Comparison of ENCODE assay signal across 8 cellular contexts in genomic region chr11:61429691-61430582, GRCh38. TPM values are rescaled to one million over a fixed set of nuclear protein-coding genes. Genes with fewer than 3 reads are reported as not detected.
DNase-seq lines count a peak whose midpoint lies in the region; ATAC-seq and TF ChIP-seq lines count a peak whose summit lies in the region.

TSS of gene CPSF7 (minus strand) at chr11:61429975. CDS start at chr11:61429235, 740 bp downstream.
TSS of gene SDHAF2 (plus strand) at chr11:61430124. CDS start at chr11:61430147, 23 bp downstream.

- no peak for TF ChIP-seq CTCF in VCaP (conservative IDR thresholded peaks at IDR 0.05)

- H3K4me3 ChIP-seq in ACC112 (ENCODE audit: low read depth, low read length) = peak within 1 kb of the TSS; percentile 97
- peak within 1 kb of the TSS; percentile 86 for H3K4me3 ChIP-seq in iPS-18a (ENCODE audit: low read length)
- peak within 1 kb of the TSS; percentile 99 for H3K4me3 ChIP-seq in skeletal muscle satellite cell (ENCODE audit: low read length)

- in situ Hi-C loops in T47D (cut with HindIII; ENCODE audit: low pct_unique_long_range_greater_than_20kb, low sequenced_read_pairs) = no loop called here

- H3K27me3 ChIP-seq in ACC112 (ENCODE audit: insufficient read depth, low read length) (no peaks in the 10 kb centered on the region), iPS-18a (ENCODE audit: control insufficient read depth, insufficient read depth, low read length) (no peaks in the 10 kb centered on the region), skeletal muscle satellite cell (ENCODE audit: control insufficient read depth, insufficient read depth, low read length) (no peaks in the 10 kb centered on the region)

- H3K9me3 ChIP-seq in iPS-18a (ENCODE audit: control insufficient read depth, low read depth, low read length) = no peaks in the 10 kb centered on the region
- no peaks in the 10 kb centered on the region for H3K9me3 ChIP-seq in skeletal muscle satellite cell (replicated peaks; ENCODE audit: low read length)

- H3K4me1 ChIP-seq in ACC112 (ENCODE audit: control insufficient read depth, insufficient read depth, low read length, unreplicated experiment) (peaks cover 16% of the 10 kb centered on the region), iPS-18a (ENCODE audit: control insufficient read depth, low read depth, low read length) (no peaks in the 10 kb centered on the region), skeletal muscle satellite cell (ENCODE audit: control insufficient read depth, insufficient read depth, low read length) (peaks cover 10% of the 10 kb centered on the region)

- H3K36me3 ChIP-seq in ACC112 (ENCODE audit: insufficient read depth, low read length) = peaks cover 25% of the 10 kb centered on the region
- peaks cover 37% of the 10 kb centered on the region for H3K36me3 ChIP-seq in iPS-18a (ENCODE audit: control insufficient read depth, low read depth, low read length)
- H3K36me3 ChIP-seq in skeletal muscle satellite cell (ENCODE audit: insufficient read depth, low read length) = peaks cover 42% of the 10 kb centered on the region

- ATAC-seq in GM18870 (IDR thresholded peaks at IDR 0.05; ENCODE audit: unreplicated experiment) (peak; percentile 61), HG03108 (IDR thresholded peaks at IDR 0.05; ENCODE audit: unreplicated experiment) (peak; percentile 88)

- H2AFZ ChIP-seq in ACC112 (ENCODE audit: low read length, unreplicated experiment) = peak within 1 kb of the TSS; percentile 86

- DNase-seq in NCI-H2196 treated with DMSO at 0.1 percent for 48 hours (lab: John Stamatoyannopoulos, UW; ENCODE audit: unreplicated experiment) (peak; percentile 94), T47D (ENCODE audit: low read depth in 1 of 2, low spot score in 1 of 2) (peak; percentile 93 to 97)

- H3K79me2 ChIP-seq in ACC112 (ENCODE audit: control insufficient read depth, insufficient read depth, low read length, unreplicated experiment) = peaks cover 85% of the 10 kb centered on the region

- H3K4me2 ChIP-seq in skeletal muscle satellite cell (ENCODE audit: low read length) = peak within 1 kb of the TSS; percentile 92

- H3K9ac ChIP-seq in iPS-18a (ENCODE audit: low read length) = peak within 1 kb of the TSS; percentile 98
- peak within 1 kb of the TSS; percentile 99 for H3K9ac ChIP-seq in skeletal muscle satellite cell (ENCODE audit: low read depth, low read length)

- peak within 1 kb of the TSS; percentile 95 for H3K27ac ChIP-seq in ACC112 (ENCODE audit: low read depth, low read length)
- peak within 1 kb of the TSS; percentile 97 for H3K27ac ChIP-seq in VCaP
- H3K27ac ChIP-seq in iPS-18a (ENCODE audit: low read length) = peak within 1 kb of the TSS; percentile 97

RNA-seq across cellular contexts. Expression of gene CPSF7, which starts in this region (rescaled TPM):
- total RNA-seq in skeletal muscle satellite cell (2012; rRNA removed) = 23.1 and 24.0 TPM in 2 replicates

RNA-seq across cellular contexts. Expression of gene SDHAF2, which starts in this region (rescaled TPM):
- total RNA-seq in skeletal muscle satellite cell (2012; rRNA removed) = 45.1 and 54.4 TPM in 2 replicates

Comparison
In these comparisons a context has a peak if more than half of its experiments do, and no peak if none do; other contexts are left out.
1. Peak in every context shown above with its lines: DNase-seq, ATAC-seq, H3K4me3 ChIP-seq and H3K27ac ChIP-seq.